ENCODE assay signal across 8 cellular contexts in the genomic region with DNA sequence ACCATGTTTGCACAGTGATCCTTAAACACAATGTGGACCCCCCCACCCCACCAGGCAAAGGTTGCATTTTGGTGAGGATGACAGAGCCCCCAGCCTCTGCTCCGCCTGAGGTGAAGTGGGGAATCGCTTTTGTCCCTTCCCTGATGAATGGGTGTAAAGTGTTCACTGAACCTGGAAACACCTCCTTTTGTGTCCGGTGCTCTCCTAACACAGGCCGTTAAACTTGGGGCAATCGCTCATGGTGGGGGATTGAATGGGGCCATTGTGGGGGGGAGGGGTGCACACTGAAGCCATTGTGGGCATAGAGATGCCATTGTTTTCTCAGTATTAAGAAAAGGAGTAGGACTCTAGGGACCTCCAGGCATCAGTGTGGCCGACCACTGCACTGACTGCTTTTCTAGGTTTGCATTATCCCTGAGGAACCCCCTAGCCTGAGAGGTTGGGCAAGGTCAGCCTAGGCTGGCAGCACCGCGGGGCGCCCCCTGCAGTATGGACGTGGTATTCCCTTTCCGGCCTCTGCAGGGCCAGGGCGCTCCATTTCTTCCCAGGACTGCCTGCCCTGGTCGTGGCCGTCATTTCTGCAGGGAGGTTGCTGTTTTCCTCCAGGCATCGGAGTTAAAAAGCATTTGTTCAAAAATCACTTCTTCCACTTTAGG.
A peak's percentile ranks its signal among the peaks of the same experiment; 100 is the strongest.
DNase-seq lines count a peak whose midpoint lies in the region; ATAC-seq and TF ChIP-seq lines count a peak whose summit lies in the region.

No MANE protein-coding gene starts in this region.

- peaks cover 4% of the 10 kb centered on the region for H3K79me1 ChIP-seq in neuronal stem cell (ENCODE audit: low read depth, low read length)

- H3K9ac ChIP-seq in NT2/D1 (ENCODE audit: insufficient read length, low read depth) = no peak overlapping the region
- H3K9ac ChIP-seq in neuronal stem cell (ENCODE audit: low read depth, low read length, poor library complexity) = no peak overlapping the region

- H3K4me2 ChIP-seq in neuronal stem cell (ENCODE audit: insufficient read depth, low read length, poor library complexity, severe bottlenecking) = no peak overlapping the region

- no peak overlapping the region for H2BK5ac ChIP-seq in neuronal stem cell (ENCODE audit: low read length)

- H3K9me3 ChIP-seq in NT2/D1 (ENCODE audit: insufficient read depth, low read length) (no peaks in the 10 kb centered on the region), neuronal stem cell (replicated peaks in 1 of 2; ENCODE audit: control insufficient read depth in 2 of 2, insufficient read depth in 1 of 2, low read depth in 1 of 2, low read length in 2 of 2) (peaks cover 0 to 5% of the 10 kb centered on the region in 2 donors)

- no peak overlapping the region for H4K91ac ChIP-seq in neuronal stem cell (ENCODE audit: low read depth, low read length, poor library complexity)

- H3K14ac ChIP-seq in neuronal stem cell (ENCODE audit: low read length) = no peak overlapping the region

- H3K23ac ChIP-seq in neuronal stem cell (ENCODE audit: low read depth, low read length, poor library complexity) = no peak overlapping the region

- WGBS in neuronal stem cell (ENCODE audit: extremely low coverage in 2 of 2, insufficient read length in 2 of 2, insufficient replicate concordance in 1 of 2), 2 donors = no CpG with 5 or more reads among the region's 15 CpGs

- H3K27me3 ChIP-seq in NT2/D1 (ENCODE audit: insufficient read depth, insufficient read length) (no peaks in the 10 kb centered on the region), neuronal stem cell (ENCODE audit: control insufficient read depth in 3 of 3, insufficient read depth in 3 of 3, low read depth in 1 of 3, low read length in 3 of 3) (no peaks in the 10 kb centered on the region)

- H3K18ac ChIP-seq in neuronal stem cell (ENCODE audit: low read length) = no peak overlapping the region

- TF ChIP-seq CTCF in GM12874 (IDR thresholded peaks at IDR 0.05; ENCODE audit: insufficient read depth, low read depth, low read length) = peak; percentile 75

- H2BK12ac ChIP-seq in neuronal stem cell (ENCODE audit: low read length) = no peak overlapping the region

- H3K27ac ChIP-seq in neuronal stem cell (replicated peaks; ENCODE audit: low read length) = no peak overlapping the region

- no peak overlapping the region for H2BK15ac ChIP-seq in neuronal stem cell (ENCODE audit: low read length)

- H3K36me3 ChIP-seq in NT2/D1 (ENCODE audit: insufficient read depth, insufficient read length, low read length) (peaks cover 10% of the 10 kb centered on the region), neuronal stem cell (replicated peaks in 1 of 2; ENCODE audit: control insufficient read depth in 2 of 2, insufficient read depth in 2 of 2, low read length in 2 of 2) (peaks cover 2 to 18% of the 10 kb centered on the region in 2 donors)

- H3K4me3 ChIP-seq in NT2/D1 (ENCODE audit: insufficient read length, low read depth) (no peak overlapping the region), neuronal stem cell (ENCODE audit: low read length in 2 of 2) (no peak overlapping the region)

- ATAC-seq in HG03469 (IDR thresholded peaks at IDR 0.05; ENCODE audit: unreplicated experiment) (no peak), HG03378 (IDR thresholded peaks at IDR 0.05; ENCODE audit: unreplicated experiment) (no peak)

- H3K4me1 ChIP-seq in NT2/D1 (ENCODE audit: insufficient read depth, insufficient read length) (peaks cover 2% of the 10 kb centered on the region), neuronal stem cell (ENCODE audit: control insufficient read depth in 2 of 2, insufficient read depth in 1 of 2, low read depth in 1 of 2, low read length in 2 of 2) (peaks cover 7 to 16% of the 10 kb centered on the region in 2 donors)

- no peak overlapping the region for H2BK120ac ChIP-seq in neuronal stem cell (ENCODE audit: low read depth, low read length)

- H3K4ac ChIP-seq in neuronal stem cell (ENCODE audit: low read length) = no peak overlapping the region

- H2AFZ ChIP-seq in neuronal stem cell (ENCODE audit: low read length) = no peak overlapping the region

- no peak overlapping the region for H2AK5ac ChIP-seq in neuronal stem cell (ENCODE audit: low read depth, low read length)

- peak; percentile 38 for DNase-seq in NT2/D1 (ENCODE audit: low read depth, low spot score)
- peak; percentile 18 for DNase-seq in cerebellar cortex (ENCODE audit: low spot score)
- peak; percentile 63 for DNase-seq in neuronal stem cell (ENCODE audit: low spot score)
- no peak for DNase-seq in mesenteric fat pad (ENCODE audit: low spot score)
- DNase-seq in NCI-H345 (lab: John Stamatoyannopoulos, UW) = no peak

- no peak overlapping the region for H4K8ac ChIP-seq in neuronal stem cell (ENCODE audit: low read depth, low read length)

Comparison
In these comparisons a context has a peak if more than half of its experiments do, and no peak if none do; other contexts are left out.
1. DNase-seq: peak in NT2/D1 (single experiment), cerebellar cortex (single experiment) and neuronal stem cell (single experiment); none in mesenteric fat pad (single experiment) and NCI-H345 (single experiment).